Comparison of ENCODE assay signal across 1 cellular context in the genomic region with DNA sequence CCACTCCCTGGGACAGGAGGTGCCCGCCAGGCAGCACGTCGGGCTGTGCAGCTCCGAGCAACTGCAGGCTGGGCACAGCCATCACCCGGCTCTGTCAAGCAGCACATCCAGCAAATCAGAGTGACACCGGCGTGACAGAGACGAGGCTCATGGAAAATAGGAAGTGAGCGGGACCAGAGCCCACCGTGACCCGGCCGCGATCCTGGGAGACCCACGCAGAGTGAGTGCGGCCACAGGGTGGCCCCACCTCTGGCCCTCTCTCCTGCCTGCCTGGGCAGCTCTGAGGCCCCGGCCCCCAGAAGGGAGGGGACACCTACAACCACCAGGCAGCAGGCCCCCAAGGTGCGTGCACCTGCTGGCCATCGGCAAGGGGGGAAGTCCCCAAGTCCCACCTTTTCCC.
TF ChIP-seq lines count a peak whose summit lies in the region.

No MANE protein-coding gene starts in this region.

TF ChIP-seq in SK-N-SH, 30 proteins besides CTCF, POLR2A, EP300 and RAD21 (continued from another document):
- TF ChIP-seq SIN3A (IDR thresholded peaks at IDR 0.05; ENCODE audit: borderline replicate concordance, low read depth, low read length), result no peak
- no peak for TF ChIP-seq RXRA (IDR thresholded peaks at IDR 0.05; ENCODE audit: borderline replicate concordance, low read depth)
- TF ChIP-seq, protein P1, sequence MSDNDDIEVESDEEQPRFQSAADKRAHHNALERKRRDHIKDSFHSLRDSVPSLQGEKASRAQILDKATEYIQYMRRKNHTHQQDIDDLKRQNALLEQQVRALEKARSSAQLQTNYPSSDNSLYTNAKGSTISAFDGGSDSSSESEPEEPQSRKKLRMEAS (IDR thresholded peaks at IDR 0.05; ENCODE audit: low read depth), result no peak
- TF ChIP-seq YY1 (IDR thresholded peaks at IDR 0.05; ENCODE audit: low read depth), result no peak
